In genomic region chrX:24682739-24683432, GRCh38 we compare ENCODE assay signal across 22 cellular contexts. TPM values are rescaled to one million over a fixed set of nuclear protein-coding genes. Genes with fewer than 3 reads are reported as not detected.
A peak's percentile ranks its signal among the peaks of the same experiment; 100 is the strongest.
DNase-seq lines count a peak whose midpoint lies in the region; ATAC-seq lines count a peak whose summit lies in the region.
"Had no signal": no experiment of that assay in that cellular context is flagged by ENCODE, and none has a peak within 500 bp of the region (broad histone marks: within the 10 kb centered on the region; RNA-seq: fewer than 3 reads in every experiment).

No MANE protein-coding gene starts in this region.

- H3K9me3 Mint-ChIP-seq in activated CD4-positive, alpha-beta memory T cell treated with anti-CD3 and anti-CD28 coated beads, Interleukin-2, amount 10 ng/mL, durations not matched to agents 7 days and 5 days = peaks cover 6% of the 10 kb centered on the region
- peaks cover 0 to 12% of the 10 kb centered on the region in 2 donors for H3K9me3 Mint-ChIP-seq in activated naive CD4-positive, alpha-beta T cell treated with anti-CD3 and anti-CD28 coated beads, Interleukin-2, amount 50 U/mL, for 72 hours
- H3K9me3 Mint-ChIP-seq: GM23338 had no signal

- DNase-seq in activated T-cell treated with anti-CD3 and anti-CD28 coated beads for 24 hours (ENCODE audit: low read depth) (peak; percentile 20), activated T-cell treated with anti-CD3 and anti-CD28 coated beads for 4 hours (no peak), AG08395 (ENCODE audit: low spot score) (no peak), glomerular visceral epithelial cell (ENCODE audit: extremely low spot score) (no peak)
- DNase-seq in activated CD4-positive, alpha-beta memory T cell treated with anti-CD3 and anti-CD28 coated beads, Interleukin-2, amount 10 ng/mL, durations not matched to agents 7 days and 5 days = peak; percentile 18
- peak; percentile 17 to 59 for DNase-seq in activated naive CD4-positive, alpha-beta T cell treated with anti-CD3 and anti-CD28 coated beads, Interleukin-2, amount 50 U/mL, for 72 hours (ENCODE audit: low spot score in 2 of 2)
- peak; percentile 28 for DNase-seq in stimulated activated CD8-positive, alpha-beta memory T cell treated with anti-CD3 and anti-CD28 coated beads, Interleukin-4, amount 100 ng/mL, for 48 hours
- DNase-seq: activated CD8-positive, alpha-beta memory T cell treated with anti-CD3 and anti-CD28 coated beads for 24 hours; central memory CD4-positive, alpha-beta T cell; dermis blood vessel endothelial cell; DND-41; midbrain; NCI-H2029 treated with DMSO at 0.1 percent for 48 hours; NCI-H226; NCI-H748 treated with DMSO at 0.1 percent for 48 hours; pancreas had no signal

- no peak overlapping the region for H3K4me3 Mint-ChIP-seq in activated CD4-positive, alpha-beta memory T cell treated with anti-CD3 and anti-CD28 coated beads, Interleukin-2, amount 10 ng/mL, durations not matched to agents 7 days and 5 days
- H3K4me3 Mint-ChIP-seq: GM23338, nephron had no signal

- peaks cover 4% of the 10 kb centered on the region for H3K27me3 Mint-ChIP-seq in activated CD4-positive, alpha-beta memory T cell treated with anti-CD3 and anti-CD28 coated beads, Interleukin-2, amount 10 ng/mL, durations not matched to agents 7 days and 5 days

- H3K27ac Mint-ChIP-seq in activated CD4-positive, alpha-beta memory T cell treated with anti-CD3 and anti-CD28 coated beads, Interleukin-2, amount 10 ng/mL, durations not matched to agents 7 days and 5 days = no peak overlapping the region
- peak overlapping the region; percentile 71 to 94 for H3K27ac Mint-ChIP-seq in activated naive CD4-positive, alpha-beta T cell treated with anti-CD3 and anti-CD28 coated beads, Interleukin-2, amount 50 U/mL, for 72 hours
- H3K27ac Mint-ChIP-seq: GM23338, nephron had no signal

- POLR2A ChIA-PET in activated CD4-positive, alpha-beta memory T cell treated with anti-CD3 and anti-CD28 coated beads, Interleukin-2, amount 10 ng/mL, durations not matched to agents 7 days and 5 days (lab: Charles Lee) = no interaction called here

- CTCF ChIA-PET in activated CD4-positive, alpha-beta memory T cell treated with anti-CD3 and anti-CD28 coated beads, Interleukin-2, amount 10 ng/mL, durations not matched to agents 7 days and 5 days (lab: Charles Lee) = interaction anchor here (0.5 kb wide), 1 partner anchor 712 kb away, joined by 3 read pairs; no protein-coding TSS in a partner anchor

- peaks cover 7% of the 10 kb centered on the region for H3K4me1 Mint-ChIP-seq in activated CD4-positive, alpha-beta memory T cell treated with anti-CD3 and anti-CD28 coated beads, Interleukin-2, amount 10 ng/mL, durations not matched to agents 7 days and 5 days
- H3K4me1 Mint-ChIP-seq: GM23338, nephron had no signal

- peaks cover 10% of the 10 kb centered on the region for H3K36me3 Mint-ChIP-seq in activated CD4-positive, alpha-beta memory T cell treated with anti-CD3 and anti-CD28 coated beads, Interleukin-2, amount 10 ng/mL, durations not matched to agents 7 days and 5 days (ENCODE audit: low read depth)
- peaks cover 0 to 20% of the 10 kb centered on the region in 2 donors for H3K36me3 Mint-ChIP-seq in activated naive CD4-positive, alpha-beta T cell treated with anti-CD3 and anti-CD28 coated beads, Interleukin-2, amount 50 U/mL, for 72 hours

- peak; percentile 96 to 98 for ATAC-seq in activated naive CD4-positive, alpha-beta T cell treated with anti-CD3 and anti-CD28 coated beads, Interleukin-2, amount 50 U/mL, for 72 hours
- no peak for ATAC-seq in HG03135 (IDR thresholded peaks at IDR 0.05; ENCODE audit: unreplicated experiment)
- ATAC-seq: GM23338, pancreas had no signal

RNA-seq across cellular contexts. Expression of gene POLA1, which starts 10.8 kb away (rescaled TPM):
- 10 to 100 TPM; 28.1 TPM for total RNA-seq in activated CD4-positive, alpha-beta memory T cell treated with anti-CD3 and anti-CD28 coated beads, Interleukin-2, amount 10 ng/mL, durations not matched to agents 7 days and 5 days
- total RNA-seq in activated naive CD4-positive, alpha-beta T cell treated with anti-CD3 and anti-CD28 coated beads, Interleukin-2, amount 50 U/mL, for 72 hours = 10 to 100 TPM; 37.8 to 49.4 TPM

RNA-seq across cellular contexts. Expression of gene PCYT1B, which starts 35.7 kb away (rescaled TPM):
- under 1 TPM; 0.25 to 0.45 TPM for total RNA-seq in activated CD4-positive, alpha-beta memory T cell treated with anti-CD3 and anti-CD28 coated beads, Interleukin-2, amount 10 ng/mL, durations not matched to agents 7 days and 5 days
- total RNA-seq in activated naive CD4-positive, alpha-beta T cell treated with anti-CD3 and anti-CD28 coated beads, Interleukin-2, amount 50 U/mL, for 72 hours = 1 to 10 TPM in 1 of 2 donors, under 1 TPM in 1; 0.05 to 1.0 TPM
- total RNA-seq: MCF 10A, SJSA1, vagina had no signal

Comparison
In these comparisons a context has a peak if more than half of its experiments do, and no peak if none do; other contexts are left out.
1. DNase-seq: peak in activated T-cell treated with anti-CD3 and anti-CD28 coated beads for 24 hours (single experiment), activated CD4-positive, alpha-beta memory T cell treated with anti-CD3 and anti-CD28 coated beads, Interleukin-2, amount 10 ng/mL, durations not matched to agents 7 days and 5 days (single experiment), activated naive CD4-positive, alpha-beta T cell treated with anti-CD3 and anti-CD28 coated beads, Interleukin-2, amount 50 U/mL, for 72 hours (2 of 2) and stimulated activated CD8-positive, alpha-beta memory T cell treated with anti-CD3 and anti-CD28 coated beads, Interleukin-4, amount 100 ng/mL, for 48 hours (single experiment); none in activated T-cell treated with anti-CD3 and anti-CD28 coated beads for 4 hours (single experiment), AG08395 (single experiment) and glomerular visceral epithelial cell (single experiment).